Comparison of ENCODE assay signal across 9 cellular contexts in genomic region chr3:186617038-186617934, GRCh38. TPM values are rescaled to one million over a fixed set of nuclear protein-coding genes. Genes with fewer than 3 reads are reported as not detected.
DNase-seq lines count a peak whose midpoint lies in the region; ATAC-seq, FAIRE-seq and TF ChIP-seq lines count a peak whose summit lies in the region.
"Had no signal": no experiment of that assay in that cellular context is flagged by ENCODE, and none has a peak within 500 bp of the region (broad histone marks: within the 10 kb centered on the region; RNA-seq: fewer than 3 reads in every experiment).

No MANE protein-coding gene starts in this region.

- H3K4me3 ChIP-seq in GM23338 (peak overlapping the region; percentile 19; the same call in 1 of the 2 replicates), KMS-11 (IDR thresholded peaks at IDR 0.05; ENCODE audit: insufficient read depth, low read depth, low read length) (no peak overlapping the region), fibroblast of lung (replicated peaks in 1 of 4; ENCODE audit: control extremely low read depth in 1 of 4, insufficient read depth in 1 of 4, low read depth in 3 of 4, low read length in 4 of 4) (peak overlapping the region in 2 of 4 experiments; percentile 13 to 44), neural cell (ENCODE audit: low read length) (no peak overlapping the region)

- H3K4me2 ChIP-seq in GM23338, result peak overlapping the region; percentile 61
- H3K4me2 ChIP-seq in KMS-11, result peak overlapping the region; percentile 67
- peak overlapping the region; percentile 67 for H3K4me2 ChIP-seq in fibroblast of lung (ENCODE audit: extremely low read depth, insufficient read depth, low read length)
- H3K4me2 ChIP-seq in neural cell (ENCODE audit: low read length), result no peak overlapping the region

- no peak overlapping the region for H3K9ac ChIP-seq in KMS-11
- H3K9ac ChIP-seq in fibroblast of lung (ENCODE audit: insufficient read depth, low read length), result no peak overlapping the region
- no peak overlapping the region for H3K9ac ChIP-seq in neural cell (ENCODE audit: low read length)

- TF ChIP-seq EP300 in neural cell (conservative IDR thresholded peaks at IDR 0.05; ENCODE audit: poor library complexity, severe bottlenecking), result no peak

- 0 out of 2 replicates have a peak, but pooled peaks cover 7% of the 10 kb centered on the region for H3K9me2 ChIP-seq in GM23338 (ENCODE audit: insufficient read depth)
- no peaks in the 10 kb centered on the region for H3K9me2 ChIP-seq in neural cell (ENCODE audit: insufficient read depth, low read length)

- DNase-seq in Daoy (ENCODE audit: low read depth) (peak; percentile 98), GM23338 (ENCODE audit: low spot score) (peak; percentile 88), RCC 7860 (ENCODE audit: low spot score) (peak; percentile 89), fibroblast of lung (ENCODE audit: low read depth in 2 of 2) (peak; percentile 93 to 95)
- peak; percentile 91 to 92 for DNase-seq in activated T-cell treated with anti-CD3 and anti-CD28 coated beads, Interleukin-2, amount 50 U/mL, for 72 hours

- FAIRE-seq in RCC 7860 (lab: Jason Lieb, UNC), result peak; percentile 51

- H3K9me3 Mint-ChIP-seq in GM23338, result peaks cover 3% of the 10 kb centered on the region; the same call in 1 of the 3 replicates
- no peaks in the 10 kb centered on the region for H3K9me3 Mint-ChIP-seq in activated T-cell treated with anti-CD3 and anti-CD28 coated beads, Interleukin-2, amount 50 U/mL, for 72 hours
- no peaks in the 10 kb centered on the region for H3K9me3 Mint-ChIP-seq in stimulated activated naive CD8-positive, alpha-beta T cell treated with anti-CD3 and anti-CD28 coated beads, Interleukin-15, Interleukin-2, amounts not matched to agents 100 ng/mL and 50 ng/mL, for 24 hours

- H3F3A ChIP-seq in GM23338 (replicated peaks; ENCODE audit: low read depth), result no peaks in the 10 kb centered on the region
- peaks cover 4% of the 10 kb centered on the region for H3F3A ChIP-seq in neural cell (ENCODE audit: insufficient read depth, low read length, poor library complexity, severe bottlenecking)

- H3K27ac ChIP-seq in GM23338 (ENCODE audit: low read depth), result no peak overlapping the region
- no peak overlapping the region for H3K27ac ChIP-seq in KMS-11
- no peak overlapping the region for H3K27ac ChIP-seq in fibroblast of lung (ENCODE audit: insufficient read depth, low read length)
- no peak overlapping the region for H3K27ac ChIP-seq in neural cell (ENCODE audit: low read length)

- H3K4me1 Mint-ChIP-seq in GM23338, result peaks cover 13% of the 10 kb centered on the region
- peaks cover 28% of the 10 kb centered on the region for H3K4me1 Mint-ChIP-seq in activated T-cell treated with anti-CD3 and anti-CD28 coated beads, Interleukin-2, amount 50 U/mL, for 72 hours (ENCODE audit: low read depth)
- peaks cover 21% of the 10 kb centered on the region for H3K4me1 Mint-ChIP-seq in stimulated activated naive CD8-positive, alpha-beta T cell treated with anti-CD3 and anti-CD28 coated beads, Interleukin-15, Interleukin-2, amounts not matched to agents 100 ng/mL and 50 ng/mL, for 24 hours (ENCODE audit: low read depth)

- TF ChIP-seq CTCF in GM23338 (conservative IDR thresholded peaks at IDR 0.05; ENCODE audit: low read depth in 2 of 2), result peak; percentile 91 to 98
- TF ChIP-seq CTCF in KMS-11 (conservative IDR thresholded peaks at IDR 0.05; ENCODE audit: low read depth, low read length), result peak; percentile 88
- peak; percentile 83 to 94 for TF ChIP-seq CTCF in fibroblast of lung (conservative IDR thresholded peaks at IDR 0.05 in 1 of 2, IDR thresholded peaks at IDR 0.05 in 1 of 2; ENCODE audit: low read depth in 1 of 2, low read length in 2 of 2)
- peak; percentile 48 for TF ChIP-seq CTCF in neural cell (IDR thresholded peaks at IDR 0.05; ENCODE audit: poor library complexity, severe bottlenecking)

- H2AFZ ChIP-seq in GM23338, result peak overlapping the region; percentile 78
- H2AFZ ChIP-seq in KMS-11 (ENCODE audit: low read depth), result peak overlapping the region; percentile 70; the same call in 1 of the 2 replicates
- H2AFZ ChIP-seq in fibroblast of lung (ENCODE audit: low read length), result peak overlapping the region; percentile 6
- no peak overlapping the region for H2AFZ ChIP-seq in neural cell (ENCODE audit: low read depth, low read length)

- peaks cover 15% of the 10 kb centered on the region for H3K27me3 Mint-ChIP-seq in GM23338 (ENCODE audit: insufficient read depth, low read depth, poor library complexity)
- peaks cover 44% of the 10 kb centered on the region for H3K27me3 Mint-ChIP-seq in activated T-cell treated with anti-CD3 and anti-CD28 coated beads, Interleukin-2, amount 50 U/mL, for 72 hours (ENCODE audit: low read depth)
- peaks cover 45% of the 10 kb centered on the region for H3K27me3 Mint-ChIP-seq in stimulated activated naive CD8-positive, alpha-beta T cell treated with anti-CD3 and anti-CD28 coated beads, Interleukin-15, Interleukin-2, amounts not matched to agents 100 ng/mL and 50 ng/mL, for 24 hours

- H3K36me3 ChIP-seq in GM23338 (ENCODE audit: insufficient read depth) (no peaks in the 10 kb centered on the region), KMS-11 (ENCODE audit: insufficient read depth) (no peaks in the 10 kb centered on the region), fibroblast of lung (ENCODE audit: control insufficient read depth, insufficient read depth, low read length) (no peaks in the 10 kb centered on the region), neural cell (ENCODE audit: insufficient read depth, low read length) (no peaks in the 10 kb centered on the region)

- peak overlapping the region; percentile 52; the same call in 2 of the 3 replicates for H3K4me3 Mint-ChIP-seq in GM23338
- peak overlapping the region; percentile 79 to 81 for H3K4me3 Mint-ChIP-seq in activated T-cell treated with anti-CD3 and anti-CD28 coated beads, Interleukin-2, amount 50 U/mL, for 72 hours
- H3K4me3 Mint-ChIP-seq in stimulated activated naive CD8-positive, alpha-beta T cell treated with anti-CD3 and anti-CD28 coated beads, Interleukin-15, Interleukin-2, amounts not matched to agents 100 ng/mL and 50 ng/mL, for 24 hours, result peak overlapping the region; percentile 65

- H3K27me3 ChIP-seq in GM23338 (ENCODE audit: insufficient read depth) (peaks cover 6% of the 10 kb centered on the region; the same call in 1 of the 2 replicates), KMS-11 (ENCODE audit: insufficient read depth, low read depth) (no peaks in the 10 kb centered on the region), fibroblast of lung (ENCODE audit: control insufficient read depth, insufficient read depth, low read length) (peaks cover 9% of the 10 kb centered on the region), neural cell (ENCODE audit: insufficient read depth, low read depth, low read length) (no peaks in the 10 kb centered on the region)

- H3K79me2 ChIP-seq in GM23338 (replicated peaks; ENCODE audit: insufficient read depth) (no peaks in the 10 kb centered on the region), KMS-11 (ENCODE audit: insufficient read depth, low read depth) (no peaks in the 10 kb centered on the region), fibroblast of lung (ENCODE audit: control insufficient read depth, insufficient read depth, low read length) (no peaks in the 10 kb centered on the region), neural cell (replicated peaks; ENCODE audit: insufficient read depth, low read length) (no peaks in the 10 kb centered on the region)

- no peak overlapping the region for H3K27ac Mint-ChIP-seq in GM23338
- H3K27ac Mint-ChIP-seq in activated T-cell treated with anti-CD3 and anti-CD28 coated beads, Interleukin-2, amount 50 U/mL, for 72 hours, result no peak overlapping the region
- peak overlapping the region; percentile 57 for H3K27ac Mint-ChIP-seq in stimulated activated naive CD8-positive, alpha-beta T cell treated with anti-CD3 and anti-CD28 coated beads, Interleukin-15, Interleukin-2, amounts not matched to agents 100 ng/mL and 50 ng/mL, for 24 hours

- H3K4me1 ChIP-seq in GM23338 (ENCODE audit: insufficient read depth) (peaks cover 11% of the 10 kb centered on the region), KMS-11 (ENCODE audit: low read depth, poor library complexity, severe bottlenecking) (peaks cover 13% of the 10 kb centered on the region), fibroblast of lung (ENCODE audit: control insufficient read depth, extremely low read depth, insufficient read depth, low read length) (no peaks in the 10 kb centered on the region)

- H3K36me3 Mint-ChIP-seq in GM23338 (ENCODE audit: low read depth), result no peaks in the 10 kb centered on the region
- H3K36me3 Mint-ChIP-seq in activated T-cell treated with anti-CD3 and anti-CD28 coated beads, Interleukin-2, amount 50 U/mL, for 72 hours (ENCODE audit: insufficient read depth in 2 of 2), result no peaks in the 10 kb centered on the region
- no peaks in the 10 kb centered on the region for H3K36me3 Mint-ChIP-seq in stimulated activated naive CD8-positive, alpha-beta T cell treated with anti-CD3 and anti-CD28 coated beads, Interleukin-15, Interleukin-2, amounts not matched to agents 100 ng/mL and 50 ng/mL, for 24 hours (ENCODE audit: low read depth)

- TF ChIP-seq RAD21 in neural cell (conservative IDR thresholded peaks at IDR 0.05), result no peak

- H3K9me3 ChIP-seq in fibroblast of lung (ENCODE audit: control insufficient read depth, insufficient read depth, low read depth, low read length) (no peaks in the 10 kb centered on the region), neural cell (ENCODE audit: low read length) (no peaks in the 10 kb centered on the region)

- no peaks in the 10 kb centered on the region for H4K20me1 ChIP-seq in GM23338 (replicated peaks; ENCODE audit: insufficient read depth)
- no peaks in the 10 kb centered on the region for H4K20me1 ChIP-seq in KMS-11 (ENCODE audit: insufficient read depth)
- no peaks in the 10 kb centered on the region for H4K20me1 ChIP-seq in fibroblast of lung (ENCODE audit: control insufficient read depth, extremely low read depth, insufficient read depth, low read length)
- H4K20me1 ChIP-seq in neural cell (ENCODE audit: insufficient read depth), result no peaks in the 10 kb centered on the region

- peak; percentile 96 for ATAC-seq in GM23338
- ATAC-seq in activated T-cell treated with anti-CD3 and anti-CD28 coated beads, Interleukin-2, amount 50 U/mL, for 72 hours (replicated peaks in 1 of 2), result peak; percentile 98 to 99

RNA-seq across cellular contexts. Expression of gene AHSG, which starts 4.4 kb away (rescaled TPM):
- not detected in 2 replicates for total RNA-seq in Daoy (2014; rRNA removed; shearing (Covaris generic))
- total RNA-seq in GM23338 (2014; rRNA removed; shearing (Covaris generic)), result 0.10 TPM in 1 of 2 replicates, not detected in the other
- polyA plus RNA-seq in GM23338 (2016; fragmentation: Nextera tagmentation; extraction: Ambion mirVana), result 0.18 and 0.21 TPM in 2 replicates
- under 1 TPM in 1 of 2 donors, not detected in 1; 0.14 TPM for total RNA-seq in activated T-cell treated with anti-CD3 and anti-CD28 coated beads, Interleukin-2, amount 50 U/mL, for 72 hours
- total RNA-seq in fibroblast of lung, result not detected in 2 replicates
- polyA plus RNA-seq in fibroblast of lung, result not detected in 2 replicates
- polyA plus RNA-seq in fibroblast of lung (2012), result not detected in 2 replicates
- polyA minus RNA-seq in fibroblast of lung (ENCODE audit: low replicate concordance), result 2.4 and 3.2 TPM in 2 replicates
- 0.40 and 1.1 TPM in 2 replicates for polyA plus RNA-seq in neural cell
- polyA minus RNA-seq in neural cell, result 0.97 and 1.6 TPM in 2 replicates

RNA-seq across cellular contexts. Expression of gene FETUB, which starts 22.9 kb away (rescaled TPM):
- not detected in 2 replicates for total RNA-seq in Daoy (2014; rRNA removed; shearing (Covaris generic))
- total RNA-seq in GM23338 (2014; rRNA removed; shearing (Covaris generic)), result not detected in 2 replicates
- polyA plus RNA-seq in GM23338 (2016; fragmentation: Nextera tagmentation; extraction: Ambion mirVana), result 0.26 TPM in 1 of 2 replicates, not detected in the other
- total RNA-seq in activated T-cell treated with anti-CD3 and anti-CD28 coated beads, Interleukin-2, amount 50 U/mL, for 72 hours, result not detected
- total RNA-seq in fibroblast of lung, result not detected in 2 replicates
- not detected in 2 replicates for polyA plus RNA-seq in fibroblast of lung
- polyA plus RNA-seq in fibroblast of lung (2012), result not detected in 2 replicates
- polyA minus RNA-seq in fibroblast of lung (ENCODE audit: low replicate concordance), result not detected in 2 replicates
- polyA plus RNA-seq in neural cell, result not detected in 2 replicates
- 0.81 TPM in 1 of 2 replicates, not detected in the other for polyA minus RNA-seq in neural cell
- total RNA-seq: urinary bladder had no signal
- polyA plus RNA-seq: urinary bladder had no signal

RNA-seq across cellular contexts. Expression of gene DNAJB11, which starts 46.8 kb away (rescaled TPM):
- total RNA-seq in Daoy (2014; rRNA removed; shearing (Covaris generic)), result 137 and 142 TPM in 2 replicates
- total RNA-seq in GM23338 (2014; rRNA removed; shearing (Covaris generic)), result 72.5 and 72.6 TPM in 2 replicates
- polyA plus RNA-seq in GM23338 (2016; fragmentation: Nextera tagmentation; extraction: Ambion mirVana) (66.3 and 85.6 TPM in 2 replicates), fibroblast of lung (59.1 and 70.0 TPM in 2 replicates), neural cell (100.0 and 108 TPM in 2 replicates)
- total RNA-seq in activated T-cell treated with anti-CD3 and anti-CD28 coated beads, Interleukin-2, amount 50 U/mL, for 72 hours, result 10 to 100 TPM; 29.7 to 34.2 TPM
- 33.1 and 37.5 TPM in 2 replicates for total RNA-seq in fibroblast of lung
- polyA plus RNA-seq in fibroblast of lung (2012), result 66.1 and 73.5 TPM in 2 replicates
- polyA minus RNA-seq in fibroblast of lung (ENCODE audit: low replicate concordance) (4.5 and 7.5 TPM in 2 replicates), neural cell (64.8 and 78.5 TPM in 2 replicates)

RNA-seq across cellular contexts. Expression of gene HRG, which starts 48.5 kb away (rescaled TPM):
- not detected in 2 replicates for total RNA-seq in Daoy (2014; rRNA removed; shearing (Covaris generic))
- total RNA-seq in GM23338 (2014; rRNA removed; shearing (Covaris generic)), result not detected in 2 replicates
- polyA plus RNA-seq in GM23338 (2016; fragmentation: Nextera tagmentation; extraction: Ambion mirVana), result not detected in 2 replicates
- total RNA-seq in activated T-cell treated with anti-CD3 and anti-CD28 coated beads, Interleukin-2, amount 50 U/mL, for 72 hours, result not detected
- total RNA-seq in fibroblast of lung, result not detected in 2 replicates
- not detected in 2 replicates for polyA plus RNA-seq in fibroblast of lung
- not detected in 2 replicates for polyA plus RNA-seq in fibroblast of lung (2012)
- polyA minus RNA-seq in fibroblast of lung (ENCODE audit: low replicate concordance), result not detected in 2 replicates
- not detected in 2 replicates for polyA plus RNA-seq in neural cell
- polyA minus RNA-seq in neural cell, result not detected in 2 replicates
- total RNA-seq: urinary bladder had no signal

RNA-seq across cellular contexts. Expression of gene TBCCD1, which starts 50.1 kb away (rescaled TPM):
- total RNA-seq in Daoy (2014; rRNA removed; shearing (Covaris generic)), result 15.9 and 17.7 TPM in 2 replicates
- total RNA-seq in GM23338 (2014; rRNA removed; shearing (Covaris generic)), result 16.7 and 22.6 TPM in 2 replicates
- polyA plus RNA-seq in GM23338 (2016; fragmentation: Nextera tagmentation; extraction: Ambion mirVana), result 5.8 and 7.3 TPM in 2 replicates
- total RNA-seq in activated T-cell treated with anti-CD3 and anti-CD28 coated beads, Interleukin-2, amount 50 U/mL, for 72 hours, result 10 to 100 TPM; 13.6 to 16.2 TPM
- total RNA-seq in fibroblast of lung, result 13.1 and 13.7 TPM in 2 replicates
- polyA plus RNA-seq in fibroblast of lung, result 12.3 and 16.8 TPM in 2 replicates
- 6.1 and 7.3 TPM in 2 replicates for polyA plus RNA-seq in fibroblast of lung (2012)
- 2.9 and 11.5 TPM in 2 replicates for polyA minus RNA-seq in fibroblast of lung (ENCODE audit: low replicate concordance)
- polyA plus RNA-seq in neural cell, result 11.6 and 13.4 TPM in 2 replicates
- polyA minus RNA-seq in neural cell, result 17.0 and 19.0 TPM in 2 replicates
